In the genomic region with DNA sequence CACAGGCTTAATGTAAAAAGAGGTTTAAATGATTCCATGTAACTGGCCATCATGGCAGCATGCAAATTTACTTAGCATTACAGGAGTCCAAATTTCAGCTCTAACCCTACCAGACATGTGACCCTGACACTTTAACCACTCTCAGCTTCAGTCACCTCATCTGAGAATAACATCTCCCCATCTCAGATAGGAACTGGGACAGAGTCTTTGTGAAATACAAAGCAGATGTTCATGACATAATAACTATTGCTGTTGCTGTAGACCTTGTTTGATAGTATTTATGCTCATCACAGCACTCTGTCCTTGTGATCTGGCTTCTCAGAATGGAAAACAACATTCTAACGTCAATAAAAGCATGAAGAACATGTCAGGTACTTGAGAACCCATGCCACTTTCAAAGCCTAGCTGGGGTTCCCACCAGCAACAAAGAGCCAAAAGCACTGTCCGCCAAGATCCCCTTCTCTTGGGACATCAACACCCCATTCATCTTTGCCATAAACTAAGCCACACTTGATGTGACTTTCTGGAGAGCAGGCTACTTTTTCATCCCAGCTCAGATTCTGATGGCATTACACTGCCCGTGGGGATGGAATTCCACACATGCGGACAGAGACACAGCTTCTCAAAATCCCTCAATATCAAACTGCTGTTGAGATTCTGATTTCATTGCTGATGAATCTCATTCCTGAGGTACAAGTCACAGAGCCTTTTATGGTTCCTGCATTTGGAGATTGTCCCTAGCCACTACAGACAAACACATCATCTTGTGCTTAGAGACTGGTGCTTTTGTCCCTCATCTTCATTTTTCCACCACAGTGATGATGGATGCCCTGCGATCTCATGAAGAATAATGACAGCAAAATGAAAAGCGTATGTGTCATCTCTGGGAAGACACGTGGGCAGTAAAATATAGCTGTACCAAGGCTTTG, we compare ENCODE assay signal across 9 cellular contexts.
DNase-seq lines count a peak whose midpoint lies in the region; ATAC-seq and TF ChIP-seq lines count a peak whose summit lies in the region.
"Had no signal": no experiment of that assay in that cellular context is flagged by ENCODE, and none has a peak within 500 bp of the region (broad histone marks: within the 10 kb centered on the region; RNA-seq: fewer than 3 reads in every experiment).

No MANE protein-coding gene starts in this region.

- ATAC-seq in CD4-positive, CD25-positive, alpha-beta regulatory T cell (ENCODE audit: low read depth in 2 of 2): peak; percentile 35 to 41
- ATAC-seq in GM19455 (IDR thresholded peaks at IDR 0.05; ENCODE audit: unreplicated experiment) (peak; percentile 61), HG03439 (IDR thresholded peaks at IDR 0.05; ENCODE audit: unreplicated experiment) (peak; percentile 68)

- peak overlapping the region; percentile 88 for H3K27ac ChIP-seq in CD4-positive, CD25-positive, alpha-beta regulatory T cell (ENCODE audit: insufficient read depth, low read length, poor library complexity, severe bottlenecking)
- peak overlapping the region; percentile 58 for H3K27ac ChIP-seq in effector memory CD4-positive, alpha-beta T cell (ENCODE audit: insufficient read depth, low read length, poor library complexity, severe bottlenecking)
- H3K27ac ChIP-seq in trophoblast cell (ENCODE audit: low read depth, low read length): no peak overlapping the region
- H3K27ac ChIP-seq in MM.1S (ENCODE audit: low read length): no peak overlapping the region

- H4K91ac ChIP-seq in trophoblast cell (ENCODE audit: low read depth, low read length): no peak overlapping the region

- no peaks in the 10 kb centered on the region for H3K9me2 ChIP-seq in MM.1S (replicated peaks; ENCODE audit: insufficient read depth, low read length)

- H3K9ac ChIP-seq in trophoblast cell (ENCODE audit: low read length) (no peak overlapping the region), MM.1S (ENCODE audit: low read length) (no peak overlapping the region)

- H3K79me2 ChIP-seq in trophoblast cell (ENCODE audit: control insufficient read depth, insufficient read depth, low read length, poor library complexity) (no peaks in the 10 kb centered on the region), MM.1S (ENCODE audit: low read length) (no peaks in the 10 kb centered on the region)

- DNase-seq in CD4-positive, CD25-positive, alpha-beta regulatory T cell: peak in 2 of 3 donors; percentile 56 to 76
- DNase-seq in effector memory CD4-positive, alpha-beta T cell: no peak
- DNase-seq in DMS53 treated with DMSO at 0.1 percent for 48 hours (lab: John Stamatoyannopoulos, UW; ENCODE audit: unreplicated experiment): no peak
- no peak for DNase-seq in NK-92 treated with Interleukin-12 subunit alpha and Interleukin-12 subunit beta, amount 100 ng/mL, for 24 hours (lab: John Stamatoyannopoulos, UW)
- DNase-seq in trophoblast cell: no peak
- no peak for DNase-seq in MM.1S
- DNase-seq: activated CD8-positive, alpha-beta memory T cell treated with anti-CD3 and anti-CD28 coated beads for 24 hours had no signal

- H3K4me1 ChIP-seq in CD4-positive, CD25-positive, alpha-beta regulatory T cell (ENCODE audit: control insufficient read depth, insufficient read depth, low read length, poor library complexity, severe bottlenecking): peaks cover 93% of the 10 kb centered on the region
- peaks cover 48% of the 10 kb centered on the region for H3K4me1 ChIP-seq in effector memory CD4-positive, alpha-beta T cell (ENCODE audit: control insufficient read depth, insufficient read depth, low read length, poor library complexity, severe bottlenecking)
- H3K4me1 ChIP-seq in trophoblast cell (ENCODE audit: control insufficient read depth in 1 of 2, insufficient read depth in 2 of 2, low read length in 2 of 2) (peaks cover 0 to 2% of the 10 kb centered on the region in 2 experiments), MM.1S (ENCODE audit: low read length) (peaks cover 34% of the 10 kb centered on the region)

- H3K4me3 Mint-ChIP-seq in CD4-positive, CD25-positive, alpha-beta regulatory T cell: peak overlapping the region; percentile 38 to 73 (median 53)

- H2AFZ ChIP-seq in trophoblast cell (ENCODE audit: insufficient read depth, low read length, poor library complexity) (no peak overlapping the region), MM.1S (ENCODE audit: low read length) (no peak overlapping the region)

- no peak overlapping the region for H2BK5ac ChIP-seq in trophoblast cell (ENCODE audit: low read depth, low read length, poor library complexity)

- H3K4me1 Mint-ChIP-seq in CD4-positive, CD25-positive, alpha-beta regulatory T cell: peaks cover 55 to 97% (median 82%) of the 10 kb centered on the region in 4 donors

- H3K4ac ChIP-seq in trophoblast cell (ENCODE audit: low read depth, low read length): no peak overlapping the region

- H2BK12ac ChIP-seq in trophoblast cell (ENCODE audit: low read length): no peak overlapping the region

- no peak for TF ChIP-seq CTCF in MM.1S (IDR thresholded peaks at IDR 0.05; ENCODE audit: low read length)

- H3K36me3 ChIP-seq in CD4-positive, CD25-positive, alpha-beta regulatory T cell (ENCODE audit: control insufficient read depth, insufficient read depth, low read length): no peaks in the 10 kb centered on the region
- no peaks in the 10 kb centered on the region for H3K36me3 ChIP-seq in effector memory CD4-positive, alpha-beta T cell (ENCODE audit: control insufficient read depth, insufficient read depth, low read length)
- H3K36me3 ChIP-seq in trophoblast cell (ENCODE audit: control insufficient read depth in 1 of 2, insufficient read depth in 2 of 2, low read length in 2 of 2): no peaks in the 10 kb centered on the region
- H3K36me3 ChIP-seq in MM.1S (replicated peaks; ENCODE audit: insufficient read depth, low read length): no peaks in the 10 kb centered on the region

- H2BK120ac ChIP-seq in trophoblast cell (ENCODE audit: insufficient read depth, low read length, poor library complexity): no peak overlapping the region

- H4K20me1 ChIP-seq in MM.1S (ENCODE audit: insufficient read depth, low read length): no peaks in the 10 kb centered on the region

- H3K79me1 ChIP-seq in trophoblast cell (ENCODE audit: low read length): no peaks in the 10 kb centered on the region

- H3K23ac ChIP-seq in trophoblast cell (ENCODE audit: low read length): no peak overlapping the region

- H4K8ac ChIP-seq in trophoblast cell (ENCODE audit: low read depth, low read length): no peak overlapping the region

- H3K36me3 Mint-ChIP-seq in CD4-positive, CD25-positive, alpha-beta regulatory T cell: peaks cover 9% of the 10 kb centered on the region

- H3K4me3 ChIP-seq in CD4-positive, CD25-positive, alpha-beta regulatory T cell (ENCODE audit: low read depth, low read length): peak overlapping the region; percentile 49
- no peak overlapping the region for H3K4me3 ChIP-seq in effector memory CD4-positive, alpha-beta T cell (ENCODE audit: insufficient read depth, low read depth, low read length, poor library complexity, severe bottlenecking)
- H3K4me3 ChIP-seq in trophoblast cell (ENCODE audit: low read depth, low read length) (no peak overlapping the region), MM.1S (ENCODE audit: low read length) (no peak overlapping the region)

- no peak overlapping the region for H3K14ac ChIP-seq in trophoblast cell (ENCODE audit: low read length)

- no peak overlapping the region for H2AK5ac ChIP-seq in trophoblast cell (ENCODE audit: low read length)

- no peak overlapping the region for H3K18ac ChIP-seq in trophoblast cell (ENCODE audit: low read length)

- H3K27me3 Mint-ChIP-seq in CD4-positive, CD25-positive, alpha-beta regulatory T cell: no peaks in the 10 kb centered on the region

- no peak overlapping the region for H4K12ac ChIP-seq in trophoblast cell (ENCODE audit: low read depth, low read length)

- no peaks in the 10 kb centered on the region for H3K9me3 ChIP-seq in CD4-positive, CD25-positive, alpha-beta regulatory T cell (ENCODE audit: control insufficient read depth in 2 of 2, low read length in 2 of 2)
- no peaks in the 10 kb centered on the region for H3K9me3 ChIP-seq in effector memory CD4-positive, alpha-beta T cell (ENCODE audit: control insufficient read depth, low read length)
- H3K9me3 ChIP-seq in trophoblast cell (ENCODE audit: insufficient read depth, low read depth, low read length) (no peaks in the 10 kb centered on the region), MM.1S (replicated peaks; ENCODE audit: insufficient read depth, low read length) (no peaks in the 10 kb centered on the region)

- peak overlapping the region in 2 of 3 donors; percentile 99 to 100 for H3K27ac Mint-ChIP-seq in CD4-positive, CD25-positive, alpha-beta regulatory T cell

- H3K27me3 ChIP-seq in CD4-positive, CD25-positive, alpha-beta regulatory T cell (ENCODE audit: control insufficient read depth, insufficient read depth, low read length): no peaks in the 10 kb centered on the region
- no peaks in the 10 kb centered on the region for H3K27me3 ChIP-seq in effector memory CD4-positive, alpha-beta T cell (replicated peaks; ENCODE audit: control insufficient read depth, insufficient read depth, low read length, poor library complexity, severe bottlenecking)
- H3K27me3 ChIP-seq in trophoblast cell (ENCODE audit: insufficient read depth, low read length): no peaks in the 10 kb centered on the region
- no peaks in the 10 kb centered on the region for H3K27me3 ChIP-seq in MM.1S (replicated peaks; ENCODE audit: insufficient read depth, low read length)

- peaks cover 0 to 5% (median 0%) of the 10 kb centered on the region in 7 donors for H3K9me3 Mint-ChIP-seq in CD4-positive, CD25-positive, alpha-beta regulatory T cell

- H3F3A ChIP-seq in MM.1S (ENCODE audit: insufficient read depth, low read length): peaks cover 12% of the 10 kb centered on the region; the same call in 1 of the 2 replicates

- WGBS in trophoblast cell (ENCODE audit: extremely low coverage, insufficient coverage, insufficient read length): no CpG with 5 or more reads among the region's 7 CpGs

- H3K4me2 ChIP-seq in trophoblast cell (ENCODE audit: low read length) (no peak overlapping the region), MM.1S (ENCODE audit: low read depth, low read length) (no peak overlapping the region)

Comparison
In these comparisons a context has a peak if more than half of its experiments do, and no peak if none do; other contexts are left out.
1. DNase-seq: peak in CD4-positive, CD25-positive, alpha-beta regulatory T cell (2 of 3); none in effector memory CD4-positive, alpha-beta T cell (0 of 3), DMS53 treated with DMSO at 0.1 percent for 48 hours (single experiment), NK-92 treated with Interleukin-12 subunit alpha and Interleukin-12 subunit beta, amount 100 ng/mL, for 24 hours (single experiment), trophoblast cell (0 of 2) and MM.1S (single experiment).
2. H3K27ac ChIP-seq: peak in CD4-positive, CD25-positive, alpha-beta regulatory T cell (single experiment) and effector memory CD4-positive, alpha-beta T cell (single experiment); none in trophoblast cell (single experiment) and MM.1S (single experiment).
3. Peak in every context shown above with its lines, with median percentiles within 50 percentile points of each other: ATAC-seq.